In the genomic region with DNA sequence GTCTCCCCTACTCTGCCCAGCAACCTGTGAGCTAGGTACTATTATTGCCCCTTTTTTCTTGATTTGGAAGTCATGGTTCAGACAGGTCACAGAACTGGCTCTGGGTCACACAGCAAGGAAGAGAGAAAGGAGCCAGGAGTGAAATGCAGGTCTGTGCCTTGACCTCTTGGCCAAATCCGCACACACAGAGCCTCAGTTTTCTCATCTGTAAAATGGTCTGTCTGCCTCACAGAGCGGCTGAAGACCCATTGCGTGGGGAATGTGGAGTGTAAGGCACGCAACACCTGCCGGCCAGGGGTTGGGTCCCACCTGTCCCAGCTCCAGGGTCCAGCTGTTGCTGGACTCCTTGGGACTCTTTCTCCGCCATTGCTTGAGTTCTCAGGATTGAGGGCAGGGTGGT, we compare ENCODE assay signal across 2 cellular contexts.
TF ChIP-seq lines count a peak whose summit lies in the region.

No MANE protein-coding gene starts in this region.

TF ChIP-seq in IMR-90, 13 proteins besides CTCF, POLR2A, EP300 and RAD21:
- no peak for TF ChIP-seq MXI1 (IDR thresholded peaks at IDR 0.05; ENCODE audit: borderline replicate concordance, low read depth, low read length)
- no peak for TF ChIP-seq MAFK (IDR thresholded peaks at IDR 0.05; ENCODE audit: low read depth, low read length)
- TF ChIP-seq RFX5 (IDR thresholded peaks at IDR 0.05; ENCODE audit: low read depth, low read length): no peak
- TF ChIP-seq USF2 (IDR thresholded peaks at IDR 0.05; ENCODE audit: low read depth, low read length): no peak
- TF ChIP-seq BHLHE40 (IDR thresholded peaks at IDR 0.05; ENCODE audit: low read depth, low read length): no peak
- no peak for TF ChIP-seq SMC3 (IDR thresholded peaks at IDR 0.05; ENCODE audit: low read depth, low read length)
- no peak for TF ChIP-seq FOS (IDR thresholded peaks at IDR 0.05; ENCODE audit: low read depth, low read length)
- no peak for TF ChIP-seq CEBPB (IDR thresholded peaks at IDR 0.05; ENCODE audit: low read depth, low read length)
- TF ChIP-seq CHD1 (IDR thresholded peaks at IDR 0.05; ENCODE audit: low read depth, low read length): no peak
- no peak for TF ChIP-seq RCOR1 (IDR thresholded peaks at IDR 0.05; ENCODE audit: insufficient replicate concordance, low read length)
- no peak for TF ChIP-seq MAZ (IDR thresholded peaks at IDR 0.05; ENCODE audit: borderline replicate concordance, low read depth, low read length)
- TF ChIP-seq ELK1 (IDR thresholded peaks at IDR 0.05; ENCODE audit: borderline replicate concordance, low read depth, low read length): no peak
- no peak for TF ChIP-seq NFE2L2 (IDR thresholded peaks at IDR 0.05; ENCODE audit: low read depth, low read length)

TF ChIP-seq in H1, 55 proteins besides CTCF, POLR2A, EP300 and RAD21:
- no peak for TF ChIP-seq SP2 (IDR thresholded peaks at IDR 0.05; ENCODE audit: low read length)
- TF ChIP-seq SIN3A (conservative IDR thresholded peaks at IDR 0.05 in 1 of 2, IDR thresholded peaks at IDR 0.05 in 1 of 2; ENCODE audit: low read depth in 1 of 2, low read length in 2 of 2): no peak
- TF ChIP-seq NANOG (IDR thresholded peaks at IDR 0.05; ENCODE audit: insufficient read depth, low read depth, low read length, poor library complexity, severe bottlenecking): no peak
- no peak for TF ChIP-seq KDM5A (IDR thresholded peaks at IDR 0.05; ENCODE audit: low read length)
- TF ChIP-seq POLR2AphosphoS5 (IDR thresholded peaks at IDR 0.05; ENCODE audit: low read depth, low read length): no peak
- no peak for TF ChIP-seq BRCA1 (IDR thresholded peaks at IDR 0.05; ENCODE audit: low read depth, low read length)
- no peak for TF ChIP-seq SIX5 (IDR thresholded peaks at IDR 0.05; ENCODE audit: low read depth, low read length)
- TF ChIP-seq CREB1 (IDR thresholded peaks at IDR 0.05): no peak
